14 cellular contexts compared by ENCODE assay signal in genomic region chr3:4355401-4356224, GRCh38. TPM values are rescaled to one million over a fixed set of nuclear protein-coding genes. Genes with fewer than 3 reads are reported as not detected.
DNase-seq lines count a peak whose midpoint lies in the region; FAIRE-seq and TF ChIP-seq lines count a peak whose summit lies in the region.
"Had no signal": no experiment of that assay in that cellular context is flagged by ENCODE, and none has a peak within 500 bp of the region (broad histone marks: within the 10 kb centered on the region; RNA-seq: fewer than 3 reads in every experiment).

No MANE protein-coding gene starts in this region.

- H3K4me1 Mint-ChIP-seq in nephron progenitor cell (peaks cover 81% of the 10 kb centered on the region), progenitor cell of endocrine pancreas (ENCODE audit: low read depth) (peaks cover 7% of the 10 kb centered on the region)

- H3K36me3 Mint-ChIP-seq in nephron progenitor cell (ENCODE audit: low read depth) (peaks cover 12% of the 10 kb centered on the region), progenitor cell of endocrine pancreas (ENCODE audit: insufficient read depth) (peaks cover 6% of the 10 kb centered on the region)

- H3K27me3 Mint-ChIP-seq in nephron progenitor cell (ENCODE audit: low read depth, poor library complexity) = no peaks in the 10 kb centered on the region
- no peaks in the 10 kb centered on the region for H3K27me3 Mint-ChIP-seq in progenitor cell of endocrine pancreas
- H3K27me3 Mint-ChIP-seq: stimulated activated naive CD8-positive, alpha-beta T cell treated with anti-CD3 and anti-CD28 coated beads, Interleukin-15, Interleukin-2, amounts not matched to agents 100 ng/mL and 50 ng/mL, for 24 hours had no signal

- intact Hi-C loops in head of caudate nucleus (cut with DNase I) = no loop called here

- H3K9me3 Mint-ChIP-seq in nephron progenitor cell = peaks cover 7% of the 10 kb centered on the region
- H3K9me3 Mint-ChIP-seq in progenitor cell of endocrine pancreas (ENCODE audit: low read depth) = no peaks in the 10 kb centered on the region
- H3K9me3 Mint-ChIP-seq: H9 had no signal

- peak; percentile 4 for FAIRE-seq in RCC 7860 (lab: Jason Lieb, UNC)

- peak overlapping the region; percentile 45 for H3K4me3 Mint-ChIP-seq in nephron progenitor cell
- H3K4me3 Mint-ChIP-seq in progenitor cell of endocrine pancreas (ENCODE audit: low read depth) = no peak overlapping the region
- H3K4me3 Mint-ChIP-seq: H9; stimulated activated naive CD8-positive, alpha-beta T cell treated with anti-CD3 and anti-CD28 coated beads, Interleukin-15, Interleukin-2, amounts not matched to agents 100 ng/mL and 50 ng/mL, for 24 hours had no signal

- peak overlapping the region; percentile 98 for H3K27ac Mint-ChIP-seq in nephron progenitor cell
- no peak overlapping the region for H3K27ac Mint-ChIP-seq in progenitor cell of endocrine pancreas
- H3K27ac Mint-ChIP-seq: H9; stimulated activated naive CD8-positive, alpha-beta T cell treated with anti-CD3 and anti-CD28 coated beads, Interleukin-15, Interleukin-2, amounts not matched to agents 100 ng/mL and 50 ng/mL, for 24 hours had no signal

- TF ChIP-seq CTCF in nephron progenitor cell (IDR thresholded peaks at IDR 0.05) (no peak), progenitor cell of endocrine pancreas (IDR thresholded peaks at IDR 0.05; ENCODE audit: unreplicated experiment) (no peak)

- DNase-seq in DMS79 (lab: John Stamatoyannopoulos, UW) (peak; percentile 3), RCC 7860 (ENCODE audit: low spot score) (no peak), head of caudate nucleus (peak in 26 of 42 donors; percentile 10 to 76 (median 38)), nephron progenitor cell (peak; percentile 14), medulla oblongata (ENCODE audit: extremely low spot score) (no peak), progenitor cell of endocrine pancreas (ENCODE audit: low spot score, unreplicated experiment) (no peak), NCI-H524 (lab: John Stamatoyannopoulos, UW) (no peak)
- no peak for DNase-seq in stimulated activated CD4-positive, alpha-beta T cell treated with anti-CD3 and anti-CD28 coated beads, Interleukin-4, amount 100 ng/mL, for 4 hours
- DNase-seq: H9, Kasumi-1, NCI-H2081, PC-9, T-helper 9 cell had no signal

RNA-seq across cellular contexts. Expression of gene SETMAR, which starts 52.4 kb away (rescaled TPM):
- total RNA-seq in progenitor cell of endocrine pancreas = 40.6 and 42.4 TPM in 2 replicates

Comparison
In these comparisons a context has a peak if more than half of its experiments do, and no peak if none do; other contexts are left out.
1. DNase-seq: peak in DMS79 (single experiment), head of caudate nucleus (26 of 42) and nephron progenitor cell (single experiment); none in RCC 7860 (single experiment), medulla oblongata (single experiment), progenitor cell of endocrine pancreas (single experiment), NCI-H524 (0 of 2) and stimulated activated CD4-positive, alpha-beta T cell treated with anti-CD3 and anti-CD28 coated beads, Interleukin-4, amount 100 ng/mL, for 4 hours (0 of 2).